In the genomic region with DNA sequence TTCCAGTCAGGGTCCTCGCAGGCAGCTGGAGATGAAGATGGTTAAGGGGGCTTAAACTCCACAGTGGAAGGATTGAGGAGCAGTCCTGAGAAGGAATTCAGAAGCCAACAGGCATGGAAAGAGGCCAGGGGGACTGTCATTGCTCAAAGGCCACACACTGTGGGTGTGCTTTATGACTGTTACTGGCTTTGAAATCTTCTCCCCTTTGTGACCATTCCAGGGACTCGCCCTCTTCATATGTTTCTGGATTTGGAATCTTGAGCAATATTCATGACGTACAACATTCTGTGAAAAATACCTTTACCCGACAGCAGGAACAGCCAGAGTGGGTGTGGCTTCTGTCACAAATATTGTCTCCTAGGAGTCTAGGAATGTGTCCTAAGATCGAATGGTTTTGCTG, we compare ENCODE assay signal across 1 cellular context.
TF ChIP-seq lines count a peak whose summit lies in the region.

No MANE protein-coding gene starts in this region.

TF ChIP-seq in HepG2, 621 proteins besides CTCF, POLR2A, EP300 and RAD21:
- TF ChIP-seq ZSCAN30 (CRISPR knock-in tag; IDR thresholded peaks at IDR 0.05) (no peak), HNRNPL (IDR thresholded peaks at IDR 0.05; ENCODE audit: low read depth, low read length) (no peak), ZNF34 (CRISPR knock-in tag; IDR thresholded peaks at IDR 0.05; ENCODE audit: borderline replicate concordance) (no peak), NCOA1 (CRISPR knock-in tag; IDR thresholded peaks at IDR 0.05) (no peak), IRX3 (CRISPR knock-in tag; IDR thresholded peaks at IDR 0.05; ENCODE audit: borderline replicate concordance, low read depth) (no peak), CREB1 (IDR thresholded peaks at IDR 0.05) (0 out of 2 replicates have a peak, but pooled peaks have one; percentile 28), CREB1 (CRISPR knock-in tag; IDR thresholded peaks at IDR 0.05) (no peak), PTBP1 (IDR thresholded peaks at IDR 0.05; ENCODE audit: low read depth, low read length, poor library complexity, severe bottlenecking) (no peak)
- TF ChIP-seq, protein P1, sequence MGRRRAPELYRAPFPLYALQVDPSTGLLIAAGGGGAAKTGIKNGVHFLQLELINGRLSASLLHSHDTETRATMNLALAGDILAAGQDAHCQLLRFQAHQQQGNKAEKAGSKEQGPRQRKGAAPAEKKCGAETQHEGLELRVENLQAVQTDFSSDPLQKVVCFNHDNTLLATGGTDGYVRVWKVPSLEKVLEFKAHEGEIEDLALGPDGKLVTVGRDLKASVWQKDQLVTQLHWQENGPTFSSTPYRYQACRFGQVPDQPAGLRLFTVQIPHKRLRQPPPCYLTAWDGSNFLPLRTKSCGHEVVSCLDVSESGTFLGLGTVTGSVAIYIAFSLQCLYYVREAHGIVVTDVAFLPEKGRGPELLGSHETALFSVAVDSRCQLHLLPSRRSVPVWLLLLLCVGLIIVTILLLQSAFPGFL (CRISPR knock-in tag; IDR thresholded peaks at IDR 0.05) = no peak
- TF ChIP-seq, protein P2, sequence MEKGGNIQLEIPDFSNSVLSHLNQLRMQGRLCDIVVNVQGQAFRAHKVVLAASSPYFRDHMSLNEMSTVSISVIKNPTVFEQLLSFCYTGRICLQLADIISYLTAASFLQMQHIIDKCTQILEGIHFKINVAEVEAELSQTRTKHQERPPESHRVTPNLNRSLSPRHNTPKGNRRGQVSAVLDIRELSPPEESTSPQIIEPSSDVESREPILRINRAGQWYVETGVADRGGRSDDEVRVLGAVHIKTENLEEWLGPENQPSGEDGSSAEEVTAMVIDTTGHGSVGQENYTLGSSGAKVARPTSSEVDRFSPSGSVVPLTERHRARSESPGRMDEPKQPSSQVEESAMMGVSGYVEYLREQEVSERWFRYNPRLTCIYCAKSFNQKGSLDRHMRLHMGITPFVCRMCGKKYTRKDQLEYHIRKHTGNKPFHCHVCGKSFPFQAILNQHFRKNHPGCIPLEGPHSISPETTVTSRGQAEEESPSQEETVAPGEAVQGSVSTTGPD (CRISPR knock-in tag; IDR thresholded peaks at IDR 0.05) = no peak
